ENCODE assay signal across 24 cellular contexts in genomic region chr5:40960027-40960426, GRCh38. TPM values are rescaled to one million over a fixed set of nuclear protein-coding genes. Genes with fewer than 3 reads are reported as not detected.
"Had no signal": no experiment of that assay in that cellular context is flagged by ENCODE, and none has a peak within 500 bp of the region (broad histone marks: within the 10 kb centered on the region; RNA-seq: fewer than 3 reads in every experiment).

No MANE protein-coding gene starts in this region.

- H3K4me3 ChIP-seq: adrenal gland, ascending aorta, colonic mucosa, dorsolateral prefrontal cortex, esophagus muscularis mucosa, gastroesophageal sphincter, spleen, upper lobe of right lung had no signal

- FAIRE-seq: islet of Langerhans had no signal

- H3K9me3 Mint-ChIP-seq: natural killer cell had no signal

- ATAC-seq: activated naive CD4-positive, alpha-beta T cell treated with anti-CD3 and anti-CD28 coated beads, Interleukin-2, amount 50 U/mL, for 72 hours; activated T-helper 17 cell treated with anti-CD3 and anti-CD28 coated beads, Interleukin-2, amount 50 U/mL, for 72 hours; gastroesophageal sphincter; left ventricle myocardium superior; natural killer cell; stimulated activated naive CD8-positive, alpha-beta T cell treated with anti-CD3 and anti-CD28 coated beads, Interleukin-15, Interleukin-2, amounts not matched to agents 100 U/mL and 50 U/mL, for 24 hours; T-helper 17 cell; upper lobe of right lung had no signal

- H3K27me3 Mint-ChIP-seq: activated T-cell treated with anti-CD3 and anti-CD28 coated beads, Interleukin-2, amount 50 U/mL, for 24 hours had no signal

- H3K27ac Mint-ChIP-seq: activated naive CD4-positive, alpha-beta T cell treated with anti-CD3 and anti-CD28 coated beads, Interleukin-2, amount 50 U/mL, for 72 hours; activated T-cell treated with anti-CD3 and anti-CD28 coated beads, Interleukin-2, amount 50 U/mL, for 24 hours; activated T-helper 17 cell treated with anti-CD3 and anti-CD28 coated beads, Interleukin-2, amount 50 U/mL, for 72 hours; natural killer cell; T-helper 17 cell had no signal

- H3K4me1 Mint-ChIP-seq: activated T-helper 17 cell treated with anti-CD3 and anti-CD28 coated beads, Interleukin-2, amount 50 U/mL, for 72 hours; natural killer cell; T-helper 17 cell had no signal

- H3K36me3 Mint-ChIP-seq: activated naive CD4-positive, alpha-beta T cell treated with anti-CD3 and anti-CD28 coated beads, Interleukin-2, amount 50 U/mL, for 72 hours; natural killer cell had no signal

- DNase-seq: activated CD4-positive, alpha-beta T cell treated with anti-CD3 and anti-CD28 coated beads, Interleukin-2, amount 50 U/mL, for 4 hours; activated CD8-positive, alpha-beta memory T cell treated with anti-CD3 and anti-CD28 coated beads for 24 hours; activated CD8-positive, alpha-beta memory T cell treated with anti-CD3 and anti-CD28 coated beads, Interleukin-2, amount 50 U/mL, for 4 hours; activated T-cell treated with anti-CD3 and anti-CD28 coated beads, Interleukin-2, amount 50 U/mL, for 24 hours; colonic mucosa; dorsolateral prefrontal cortex; head of caudate nucleus; hypothalamus; left ventricle myocardium superior; midbrain; natural killer cell; spleen; stimulated activated CD4-positive, alpha-beta T cell treated with anti-CD3 and anti-CD28 coated beads, Interleukin-4, amount 100 ng/mL, for 24 hours; stimulated activated naive CD8-positive, alpha-beta T cell treated with anti-CD3 and anti-CD28 coated beads, Interleukin-15, Interleukin-2, amounts not matched to agents 100 U/mL and 50 U/mL, for 24 hours; T-helper 17 cell; upper lobe of right lung had no signal

- H3K4me3 Mint-ChIP-seq: activated T-cell treated with anti-CD3 and anti-CD28 coated beads, Interleukin-2, amount 50 U/mL, for 24 hours; activated T-helper 17 cell treated with anti-CD3 and anti-CD28 coated beads, Interleukin-2, amount 50 U/mL, for 72 hours; natural killer cell; T-helper 17 cell had no signal

RNA-seq across cellular contexts. Expression of gene C7, which starts 50.7 kb away (rescaled TPM):
- total RNA-seq: activated naive CD4-positive, alpha-beta T cell treated with anti-CD3 and anti-CD28 coated beads, Interleukin-2, amount 50 U/mL, for 72 hours; activated T-helper 17 cell treated with anti-CD3 and anti-CD28 coated beads, Interleukin-2, amount 50 U/mL, for 72 hours; natural killer cell; renal cortical epithelial cell; T-helper 17 cell had no signal
